In the genomic region with DNA sequence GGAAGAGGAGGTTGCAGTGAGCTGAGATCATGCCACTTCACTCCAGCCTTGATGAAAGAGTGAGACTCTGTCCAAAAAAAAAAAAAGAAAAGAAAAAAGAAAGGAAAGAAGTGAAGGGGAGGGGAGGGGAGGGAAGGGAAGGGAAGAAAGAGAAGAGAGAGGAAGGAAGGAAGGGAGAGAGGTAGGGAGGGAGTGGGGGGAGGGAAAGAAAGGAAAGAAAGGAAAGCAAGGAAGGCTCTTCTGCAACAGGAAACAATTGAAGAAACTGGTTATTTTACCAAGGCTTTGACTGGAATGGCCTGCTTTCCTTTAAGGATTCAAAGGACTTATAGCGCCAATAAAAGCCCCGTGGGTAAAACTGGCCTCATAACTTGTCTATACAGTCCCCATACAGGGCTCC, we compare ENCODE assay signal across 16 cellular contexts.
A peak's percentile ranks its signal among the peaks of the same experiment; 100 is the strongest.
DNase-seq lines count a peak whose midpoint lies in the region; ATAC-seq, FAIRE-seq and TF ChIP-seq lines count a peak whose summit lies in the region.
"Had no signal": no experiment of that assay in that cellular context is flagged by ENCODE, and none has a peak within 500 bp of the region (broad histone marks: within the 10 kb centered on the region; RNA-seq: fewer than 3 reads in every experiment).

No MANE protein-coding gene starts in this region.

- in situ Hi-C loops in HepG2 (cut with HindIII; ENCODE audit: extremely low pct_ligation_motif_present, low pct_unique_long_range_greater_than_20kb) = no loop called here

- POLR2A ChIA-PET in HepG2 (lab: Yijun Ruan, JAX) = interaction anchor here (0.8 kb wide), 1 partner anchor 73 kb away, joined by 3 read pairs; no protein-coding TSS in a partner anchor

- no peaks in the 10 kb centered on the region for H4K20me1 ChIP-seq in HepG2 (ENCODE audit: insufficient read depth, low read length)

- TF ChIP-seq EP300 in HepG2 (IDR thresholded peaks at IDR 0.05; ENCODE audit: low read depth in 2 of 2, low read length in 2 of 2) (no peak), HepG2 (CRISPR knock-in tag; IDR thresholded peaks at IDR 0.05; ENCODE audit: borderline replicate concordance) (no peak)

- peaks cover 32% of the 10 kb centered on the region for H3K4me1 Mint-ChIP-seq in stimulated activated memory B cell treated with anti-CD40 and anti-IgM and Interleukin-4, amounts not matched to agents 10 μg/mL and 1 μg/mL and 100 μg/mL, for 72 hours

- H3K27me3 Mint-ChIP-seq in stimulated activated memory B cell treated with anti-CD40 and anti-IgM and Interleukin-4, amounts not matched to agents 10 μg/mL and 1 μg/mL and 100 μg/mL, for 72 hours = no peaks in the 10 kb centered on the region
- H3K27me3 Mint-ChIP-seq: CD4-positive, alpha-beta memory T cell had no signal

- H2AFZ ChIP-seq in HepG2 (ENCODE audit: low read length) = no peak overlapping the region

- peak overlapping the region; percentile 10 for H3K27ac Mint-ChIP-seq in stimulated activated memory B cell treated with anti-CD40 and anti-IgM and Interleukin-4, amounts not matched to agents 10 μg/mL and 1 μg/mL and 100 μg/mL, for 72 hours

- H3K4me3 ChIP-seq in HepG2 (replicated peaks in 1 of 3; ENCODE audit: insufficient read depth in 1 of 3, low read depth in 2 of 3, low read length in 3 of 3) = no peak overlapping the region
- H3K4me3 ChIP-seq in right lobe of liver = no peak overlapping the region
- H3K4me3 ChIP-seq in HL-60 (replicated peaks; ENCODE audit: insufficient read depth, low read length) = no peak overlapping the region
- H3K4me3 ChIP-seq: HAP-1, K562 had no signal

- H3K27me3 ChIP-seq in HepG2 (ENCODE audit: control insufficient read depth in 1 of 2, insufficient read depth in 2 of 2, low read length in 2 of 2) = no peaks in the 10 kb centered on the region
- no peaks in the 10 kb centered on the region for H3K27me3 ChIP-seq in right lobe of liver
- no peaks in the 10 kb centered on the region for H3K27me3 ChIP-seq in HL-60 (ENCODE audit: insufficient read depth, poor library complexity, severe bottlenecking)

- no peak for TF ChIP-seq POLR2A in HepG2 (IDR thresholded peaks at IDR 0.05; ENCODE audit: insufficient read depth in 1 of 2, low read depth in 2 of 2, low read length in 2 of 2)
- TF ChIP-seq POLR2A in right lobe of liver (IDR thresholded peaks at IDR 0.05) = no peak

- no peaks in the 10 kb centered on the region for H3K9me3 Mint-ChIP-seq in stimulated activated memory B cell treated with anti-CD40 and anti-IgM and Interleukin-4, amounts not matched to agents 10 μg/mL and 1 μg/mL and 100 μg/mL, for 72 hours

- H3K4me2 ChIP-seq in HepG2 (ENCODE audit: low read depth, low read length) = no peak overlapping the region

- H3K27ac ChIP-seq in HepG2 (ENCODE audit: extremely low read length, insufficient read depth, low read length) = no peak overlapping the region
- H3K27ac ChIP-seq in right lobe of liver = no peak overlapping the region
- peak overlapping the region; percentile 69 for H3K27ac ChIP-seq in HL-60 (replicated peaks)
- H3K27ac ChIP-seq: C4-2B had no signal

- ATAC-seq in HepG2 (no peak), right lobe of liver (no peak), left colon (peak; percentile 16), HG03045 (IDR thresholded peaks at IDR 0.05; ENCODE audit: unreplicated experiment) (no peak), HG02571 (IDR thresholded peaks at IDR 0.05; ENCODE audit: unreplicated experiment) (no peak)
- ATAC-seq in stimulated activated memory B cell treated with anti-CD40 and anti-IgM and Interleukin-4, amounts not matched to agents 10 μg/mL and 1 μg/mL and 100 μg/mL, for 72 hours = no peak
- ATAC-seq: K562 had no signal

- H3K79me2 ChIP-seq in HepG2 (ENCODE audit: insufficient read depth, low read length) = peaks cover 4% of the 10 kb centered on the region

- no peak for TF ChIP-seq CTCF in HepG2 (CRISPR knock-in tag; IDR thresholded peaks at IDR 0.05)
- no peak for TF ChIP-seq CTCF in right lobe of liver (IDR thresholded peaks at IDR 0.05)
- no peak for TF ChIP-seq CTCF in HL-60 (IDR thresholded peaks at IDR 0.05; ENCODE audit: insufficient read depth, low read length)

- H3K9me3 ChIP-seq in HepG2 (ENCODE audit: low read length) (no peaks in the 10 kb centered on the region), right lobe of liver (no peaks in the 10 kb centered on the region)
- H3K9me3 ChIP-seq: HAP-1 had no signal

- DNase-seq in HepG2 (ENCODE audit: low spot score) (no peak), right lobe of liver (no peak), HL-60 (ENCODE audit: low read depth in 1 of 2, low spot score in 1 of 2) (no peak), left colon (no peak), Ammon's horn (ENCODE audit: low spot score) (no peak)
- DNase-seq: CD4-positive, alpha-beta memory T cell; DMS153; DMS79; GF-D8; IMR-90 had no signal

- H3K4me1 ChIP-seq in HepG2 (ENCODE audit: insufficient read depth, low read length) = peaks cover 14% of the 10 kb centered on the region
- no peaks in the 10 kb centered on the region for H3K4me1 ChIP-seq in right lobe of liver

- H3K36me3 ChIP-seq in HepG2 (replicated peaks in 1 of 2; ENCODE audit: control insufficient read depth in 1 of 2, insufficient read depth in 2 of 2, low read length in 2 of 2) = peaks cover 9 to 27% of the 10 kb centered on the region in 2 experiments; a peak in 4 of 5 replicates
- H3K36me3 ChIP-seq in right lobe of liver = peaks cover 0 to 6% (median 0%) of the 10 kb centered on the region in 4 donors

- FAIRE-seq in HepG2 (lab: Jason Lieb, UNC) = no peak
- FAIRE-seq: K562 had no signal

- intact Hi-C loops in HepG2 (cut with micrococcal nuclease; ENCODE audit: unreplicated experiment) (no loop called here), right lobe of liver (cut with DNase I) (no loop called here), left colon (cut with DNase I, micrococcal nuclease) (no loop called here)

- CTCF ChIA-PET in HepG2 (lab: Yijun Ruan, JAX; ENCODE audit: low intra/inter-chr PET ratio, low total read pairs) = no interaction called here

- H3K9ac ChIP-seq in HepG2 (ENCODE audit: insufficient read depth, low read depth, low read length) = no peak overlapping the region

- peaks cover 36% of the 10 kb centered on the region for H3K36me3 Mint-ChIP-seq in stimulated activated memory B cell treated with anti-CD40 and anti-IgM and Interleukin-4, amounts not matched to agents 10 μg/mL and 1 μg/mL and 100 μg/mL, for 72 hours

- BruUV-seq in HepG2 (replicated peaks; lab: Mats Ljungman, UMichigan) = no TSS peak

- no peak overlapping the region for H3K4me3 Mint-ChIP-seq in stimulated activated memory B cell treated with anti-CD40 and anti-IgM and Interleukin-4, amounts not matched to agents 10 μg/mL and 1 μg/mL and 100 μg/mL, for 72 hours
- H3K4me3 Mint-ChIP-seq: CD4-positive, alpha-beta memory T cell had no signal

- no peak for TF ChIP-seq RAD21 in HepG2 (CRISPR knock-in tag; IDR thresholded peaks at IDR 0.05)

- WGBS in HepG2 (ENCODE audit: low lambda C conversion rate) = 90% methylated on average over 2 of the region's 2 CpGs
- no CpG with 5 or more reads among the region's 2 CpGs for WGBS in right lobe of liver (ENCODE audit: insufficient coverage, low coverage, low lambda C conversion rate, missing lambda C conversion rate)

TF ChIP-seq in HepG2, 621 proteins besides CTCF, POLR2A, EP300 and RAD21:
- peak; percentile 96 for TF ChIP-seq PCBP2 (optimal IDR thresholded peaks at IDR 0.05; ENCODE audit: low read depth, low read length, poor library complexity, severe bottlenecking)
- no peak for TF ChIP-seq TMF1 (CRISPR knock-in tag; IDR thresholded peaks at IDR 0.05; ENCODE audit: low read depth)
- TF ChIP-seq, protein P1, sequence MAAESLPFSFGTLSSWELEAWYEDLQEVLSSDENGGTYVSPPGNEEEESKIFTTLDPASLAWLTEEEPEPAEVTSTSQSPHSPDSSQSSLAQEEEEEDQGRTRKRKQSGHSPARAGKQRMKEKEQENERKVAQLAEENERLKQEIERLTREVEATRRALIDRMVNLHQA (CRISPR knock-in tag; IDR thresholded peaks at IDR 0.05) = no peak
TF ChIP-seq in HepG2: peak in this region for 1.
